ENCODE assay signal across 33 cellular contexts in the genomic region with DNA sequence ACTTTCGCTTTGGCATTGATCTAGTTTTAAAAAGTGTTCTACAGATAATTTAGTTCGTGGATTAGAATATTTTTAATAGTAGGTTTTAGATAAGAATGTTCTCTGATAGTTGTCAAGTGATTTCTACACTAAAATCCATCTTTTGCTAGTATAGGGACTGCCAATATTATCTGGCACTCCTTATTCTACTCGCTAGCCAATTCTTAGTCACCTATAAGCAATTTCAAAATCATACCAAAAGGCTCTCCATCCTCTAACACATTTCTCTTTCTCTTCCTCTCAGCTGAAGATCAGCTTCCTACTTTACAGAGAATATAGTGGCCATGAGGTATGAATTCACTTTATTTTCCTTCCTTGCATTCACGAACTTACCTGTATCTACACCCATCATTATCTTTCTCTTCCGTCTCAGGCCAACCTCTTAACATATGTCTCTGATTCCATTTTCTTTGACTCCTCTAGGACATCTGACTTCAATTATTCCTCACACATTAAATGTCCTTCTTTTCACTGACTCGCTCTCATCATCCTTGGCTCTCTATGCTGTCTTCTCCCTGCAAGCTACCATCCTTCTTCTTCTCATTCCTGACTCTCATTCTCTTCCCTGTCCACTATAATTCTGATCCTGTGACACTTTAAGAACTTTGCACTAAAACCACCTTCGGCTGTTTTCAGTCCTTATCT. TPM values are rescaled to one million over a fixed set of nuclear protein-coding genes. Genes with fewer than 3 reads are reported as not detected.
DNase-seq lines count a peak whose midpoint lies in the region; ATAC-seq and TF ChIP-seq lines count a peak whose summit lies in the region.
"Had no signal": no experiment of that assay in that cellular context is flagged by ENCODE, and none has a peak within 500 bp of the region (broad histone marks: within the 10 kb centered on the region; RNA-seq: fewer than 3 reads in every experiment).

No MANE protein-coding gene starts in this region.

- H3K4me3 Mint-ChIP-seq in activated CD4-positive, alpha-beta T cell treated with anti-CD3 and anti-CD28 coated beads, Interleukin-2, amount 10 ng/mL, durations not matched to agents 7 days and 5 days: no peak overlapping the region
- H3K4me3 Mint-ChIP-seq in immature natural killer cell: peak overlapping the region; percentile 2 to 45 (median 23)
- no peak overlapping the region for H3K4me3 Mint-ChIP-seq in activated T-cell treated with anti-CD3 and anti-CD28 coated beads, Interleukin-2, amount 50 U/mL, for 4 hours
- H3K4me3 Mint-ChIP-seq: activated CD4-positive, alpha-beta memory T cell treated with anti-CD3 and anti-CD28 coated beads for 36 hours; activated T-helper 1 cell treated with anti-CD3 and anti-CD28 coated beads, Interleukin-12 subunit alpha, Interleukin-12 subunit beta, Interleukin-2, Interleukin-4 antibody, amounts not matched to agents 30 ng/mL and 10 ng/mL and 1 ng/mL, durations not matched to agents 14 hours and 24 hours and 36 hours; CD8-positive, alpha-beta T cell; central memory CD8-positive, alpha-beta T cell; dendritic cell treated with granulocyte-macrophage colony-stimulating factor and Interleukin-4, amounts not matched to agents 40 ng/mL and 50 ng/mL, for 4 days; H9; stimulated activated effector memory CD8-positive, alpha-beta T cell treated with anti-CD3 and anti-CD28 coated beads, Interleukin-12 subunit alpha, Interleukin-12 subunit beta, amount 100 ng/mL, for 72 hours; T-helper 17 cell had no signal

- H3K27ac Mint-ChIP-seq in activated CD4-positive, alpha-beta T cell treated with anti-CD3 and anti-CD28 coated beads, Interleukin-2, amount 10 ng/mL, durations not matched to agents 7 days and 5 days: peak overlapping the region; percentile 68
- H3K27ac Mint-ChIP-seq in immature natural killer cell: peak overlapping the region; percentile 2 to 47 (median 10)
- H3K27ac Mint-ChIP-seq: activated CD4-positive, alpha-beta memory T cell treated with anti-CD3 and anti-CD28 coated beads for 36 hours; activated T-helper 1 cell treated with anti-CD3 and anti-CD28 coated beads, Interleukin-12 subunit alpha, Interleukin-12 subunit beta, Interleukin-2, Interleukin-4 antibody, amounts not matched to agents 30 ng/mL and 10 ng/mL and 1 ng/mL, durations not matched to agents 14 hours and 24 hours and 36 hours; CD8-positive, alpha-beta T cell; dendritic cell treated with granulocyte-macrophage colony-stimulating factor and Interleukin-4, amounts not matched to agents 40 ng/mL and 50 ng/mL, for 4 days; H9; stimulated activated effector memory CD8-positive, alpha-beta T cell treated with anti-CD3 and anti-CD28 coated beads, Interleukin-12 subunit alpha, Interleukin-12 subunit beta, amount 100 ng/mL, for 72 hours; T-helper 17 cell had no signal

- H3K4me1 ChIP-seq in subcutaneous abdominal adipose tissue (ENCODE audit: control insufficient read depth in 5 of 5, insufficient read depth in 5 of 5, low read length in 5 of 5) (peaks cover 0 to 15% (median 6%) of the 10 kb centered on the region in 5 donors), BE2C (no peaks in the 10 kb centered on the region)

- POLR2A ChIA-PET in activated CD4-positive, alpha-beta T cell treated with anti-CD3 and anti-CD28 coated beads, Interleukin-2, amount 10 ng/mL, durations not matched to agents 7 days and 5 days (lab: Charles Lee): no interaction called here

- CTCF ChIA-PET in activated CD4-positive, alpha-beta T cell treated with anti-CD3 and anti-CD28 coated beads, Interleukin-2, amount 10 ng/mL, durations not matched to agents 7 days and 5 days (lab: Charles Lee): interaction anchor here (1.2 kb wide), 1 partner anchor 272 kb away, joined by 3 read pairs; a partner anchor contains a TSS

- H3K9ac ChIP-seq in subcutaneous abdominal adipose tissue (ENCODE audit: low read length in 5 of 5): peak overlapping the region in 1 of 5 donors; percentile 21

- TF ChIP-seq CTCF in WI38 (IDR thresholded peaks at IDR 0.05; ENCODE audit: low read depth, low read length) (no peak), BE2C (IDR thresholded peaks at IDR 0.05; ENCODE audit: low read depth, low read length) (no peak)

- no peak overlapping the region for H3K27ac ChIP-seq in subcutaneous abdominal adipose tissue (ENCODE audit: low read depth, low read length)
- H3K27ac ChIP-seq: 22Rv1, adrenal gland had no signal

- peaks cover 10% of the 10 kb centered on the region for H3K4me1 Mint-ChIP-seq in activated CD4-positive, alpha-beta T cell treated with anti-CD3 and anti-CD28 coated beads, Interleukin-2, amount 10 ng/mL, durations not matched to agents 7 days and 5 days
- H3K4me1 Mint-ChIP-seq in immature natural killer cell: peaks cover 5 to 8% of the 10 kb centered on the region in 2 donors
- no peaks in the 10 kb centered on the region for H3K4me1 Mint-ChIP-seq in activated T-cell treated with anti-CD3 and anti-CD28 coated beads, Interleukin-2, amount 50 U/mL, for 4 hours (ENCODE audit: low read depth)
- H3K4me1 Mint-ChIP-seq: H9 had no signal

- peaks cover 2% of the 10 kb centered on the region for H3K36me3 Mint-ChIP-seq in activated CD4-positive, alpha-beta T cell treated with anti-CD3 and anti-CD28 coated beads, Interleukin-2, amount 10 ng/mL, durations not matched to agents 7 days and 5 days (ENCODE audit: low read depth)
- H3K36me3 Mint-ChIP-seq in immature natural killer cell: peaks cover 7 to 16% (median 10%) of the 10 kb centered on the region in 3 donors
- H3K36me3 Mint-ChIP-seq in activated T-cell treated with anti-CD3 and anti-CD28 coated beads, Interleukin-2, amount 50 U/mL, for 4 hours (ENCODE audit: insufficient read depth): peaks cover 28% of the 10 kb centered on the region
- H3K36me3 Mint-ChIP-seq: stimulated activated effector memory CD8-positive, alpha-beta T cell treated with anti-CD3 and anti-CD28 coated beads, Interleukin-12 subunit alpha, Interleukin-12 subunit beta, amount 100 ng/mL, for 72 hours had no signal

- H3K36me3 ChIP-seq in subcutaneous abdominal adipose tissue (ENCODE audit: control insufficient read depth in 5 of 5, insufficient read depth in 5 of 5, low read length in 5 of 5): no peaks in the 10 kb centered on the region
- H3K36me3 ChIP-seq in BE2C: no peaks in the 10 kb centered on the region
- H3K36me3 ChIP-seq: adrenal gland, sigmoid colon had no signal

- no peak for ATAC-seq in activated T-cell treated with anti-CD3 and anti-CD28 coated beads, Interleukin-2, amount 50 U/mL, for 4 hours
- ATAC-seq in GM18517 (IDR thresholded peaks at IDR 0.05; ENCODE audit: unreplicated experiment): no peak
- ATAC-seq: CD8-positive, alpha-beta T cell; Panc1; stimulated activated effector memory CD8-positive, alpha-beta T cell treated with anti-CD3 and anti-CD28 coated beads, Interleukin-12 subunit alpha, Interleukin-12 subunit beta, amount 100 ng/mL, for 72 hours; T-helper 17 cell had no signal

- H3K27me3 ChIP-seq in subcutaneous abdominal adipose tissue (ENCODE audit: control insufficient read depth in 5 of 5, insufficient read depth in 4 of 5, low read length in 5 of 5) (no peaks in the 10 kb centered on the region), BE2C (no peaks in the 10 kb centered on the region)
- H3K27me3 ChIP-seq: adrenal gland, sigmoid colon had no signal

- no peaks in the 10 kb centered on the region for H3K9me3 Mint-ChIP-seq in activated CD4-positive, alpha-beta T cell treated with anti-CD3 and anti-CD28 coated beads, Interleukin-2, amount 10 ng/mL, durations not matched to agents 7 days and 5 days
- no peaks in the 10 kb centered on the region for H3K9me3 Mint-ChIP-seq in immature natural killer cell
- H3K9me3 Mint-ChIP-seq in activated T-cell treated with anti-CD3 and anti-CD28 coated beads, Interleukin-2, amount 50 U/mL, for 4 hours: no peaks in the 10 kb centered on the region
- H3K9me3 Mint-ChIP-seq: activated CD4-positive, alpha-beta memory T cell treated with anti-CD3 and anti-CD28 coated beads for 36 hours; activated T-helper 1 cell treated with anti-CD3 and anti-CD28 coated beads, Interleukin-12 subunit alpha, Interleukin-12 subunit beta, Interleukin-2, Interleukin-4 antibody, amounts not matched to agents 30 ng/mL and 10 ng/mL and 1 ng/mL, durations not matched to agents 14 hours and 24 hours and 36 hours; CD8-positive, alpha-beta T cell; central memory CD8-positive, alpha-beta T cell; dendritic cell treated with granulocyte-macrophage colony-stimulating factor and Interleukin-4, amounts not matched to agents 40 ng/mL and 50 ng/mL, for 4 days; H9; stimulated activated effector memory CD8-positive, alpha-beta T cell treated with anti-CD3 and anti-CD28 coated beads, Interleukin-12 subunit alpha, Interleukin-12 subunit beta, amount 100 ng/mL, for 72 hours had no signal

- H3K4me3 ChIP-seq in WI38 (ENCODE audit: low read depth, low read length) (peak overlapping the region; percentile 20; the same call in 1 of the 2 replicates), subcutaneous abdominal adipose tissue (ENCODE audit: low read depth in 1 of 5, low read length in 5 of 5) (peak overlapping the region; percentile 1 to 55 (median 6)), BE2C (ENCODE audit: low read depth, low read length) (no peak overlapping the region)
- H3K4me3 ChIP-seq: adrenal gland, sigmoid colon had no signal

- no peaks in the 10 kb centered on the region for H3K9me3 ChIP-seq in subcutaneous abdominal adipose tissue (ENCODE audit: control insufficient read depth in 5 of 5, low read length in 5 of 5)
- H3K9me3 ChIP-seq in BE2C: no peaks in the 10 kb centered on the region
- H3K9me3 ChIP-seq: adrenal gland, sigmoid colon had no signal

- DNase-seq in activated CD4-positive, alpha-beta T cell treated with anti-CD3 and anti-CD28 coated beads, Interleukin-2, amount 10 ng/mL, durations not matched to agents 7 days and 5 days: no peak
- no peak for DNase-seq in activated CD4-positive, alpha-beta T cell treated with anti-CD3 and anti-CD28 coated beads, Interleukin-2, amount 50 U/mL, for 48 hours
- DNase-seq in immature natural killer cell: no peak
- no peak for DNase-seq in activated T-cell treated with anti-CD3 and anti-CD28 coated beads, Interleukin-2, amount 50 U/mL, for 4 hours
- DNase-seq in BE2C: no peak
- DNase-seq: activated CD4-positive, alpha-beta memory T cell treated with anti-CD3 and anti-CD28 coated beads for 36 hours; activated CD8-positive, alpha-beta memory T cell treated with anti-CD3 and anti-CD28 coated beads, Interleukin-2, amount 50 U/mL, for 4 hours; activated naive CD4-positive, alpha-beta T cell treated with Interleukin-2 at 50 U/mL for 16 hours; adrenal gland; CD8-positive, alpha-beta T cell; erythroblast; H9; hippocampal formation; Kasumi-1; mammary epithelial cell; MV-4-11; NCI-H1436; NCI-H2081 treated with DMSO at 0.1 percent for 48 hours; NCI-H2227 treated with DMSO at 0.1 percent for 48 hours; NCI-H526; Right ventricle myocardium superior; sigmoid colon; T-helper 17 cell; trophoblast cell had no signal

- no peaks in the 10 kb centered on the region for H3K27me3 Mint-ChIP-seq in activated CD4-positive, alpha-beta T cell treated with anti-CD3 and anti-CD28 coated beads, Interleukin-2, amount 10 ng/mL, durations not matched to agents 7 days and 5 days
- peaks cover 0 to 2% (median 2%) of the 10 kb centered on the region in 3 donors for H3K27me3 Mint-ChIP-seq in immature natural killer cell (ENCODE audit: low read depth in 3 of 3)
- H3K27me3 Mint-ChIP-seq in activated T-cell treated with anti-CD3 and anti-CD28 coated beads, Interleukin-2, amount 50 U/mL, for 4 hours (ENCODE audit: low read depth): no peaks in the 10 kb centered on the region
- H3K27me3 Mint-ChIP-seq: activated CD4-positive, alpha-beta memory T cell treated with anti-CD3 and anti-CD28 coated beads for 36 hours; central memory CD8-positive, alpha-beta T cell; dendritic cell treated with granulocyte-macrophage colony-stimulating factor and Interleukin-4, amounts not matched to agents 40 ng/mL and 50 ng/mL, for 4 days; T-helper 17 cell had no signal

RNA-seq across cellular contexts. Expression of a gene that starts 35.5 kb away (rescaled TPM):
- not detected for total RNA-seq in activated CD4-positive, alpha-beta T cell treated with anti-CD3 and anti-CD28 coated beads, Interleukin-2, amount 10 ng/mL, durations not matched to agents 7 days and 5 days
- not detected for polyA plus RNA-seq in immature natural killer cell
- total RNA-seq in activated T-cell treated with anti-CD3 and anti-CD28 coated beads, Interleukin-2, amount 50 U/mL, for 4 hours: under 1 TPM in 1 of 3 donors, not detected in 2; 0.13 TPM
- 0.39 TPM for polyA plus RNA-seq in BE2C (2012; ENCODE audit: insufficient read depth, insufficient read length, low read depth)
- total RNA-seq: activated CD4-positive, alpha-beta memory T cell treated with anti-CD3 and anti-CD28 coated beads for 36 hours; CD8-positive, alpha-beta T cell; mammary epithelial cell; Right ventricle myocardium superior; T-helper 17 cell had no signal
- polyA plus RNA-seq: mammary epithelial cell had no signal

Comparison
In these comparisons a context has a peak if more than half of its experiments do, and no peak if none do; other contexts are left out.
1. H3K4me3 Mint-ChIP-seq: peak in immature natural killer cell (5 of 5); none in activated CD4-positive, alpha-beta T cell treated with anti-CD3 and anti-CD28 coated beads, Interleukin-2, amount 10 ng/mL, durations not matched to agents 7 days and 5 days (single experiment) and activated T-cell treated with anti-CD3 and anti-CD28 coated beads, Interleukin-2, amount 50 U/mL, for 4 hours (single experiment).